ENCODE assay signal across 22 cellular contexts in the genomic region with DNA sequence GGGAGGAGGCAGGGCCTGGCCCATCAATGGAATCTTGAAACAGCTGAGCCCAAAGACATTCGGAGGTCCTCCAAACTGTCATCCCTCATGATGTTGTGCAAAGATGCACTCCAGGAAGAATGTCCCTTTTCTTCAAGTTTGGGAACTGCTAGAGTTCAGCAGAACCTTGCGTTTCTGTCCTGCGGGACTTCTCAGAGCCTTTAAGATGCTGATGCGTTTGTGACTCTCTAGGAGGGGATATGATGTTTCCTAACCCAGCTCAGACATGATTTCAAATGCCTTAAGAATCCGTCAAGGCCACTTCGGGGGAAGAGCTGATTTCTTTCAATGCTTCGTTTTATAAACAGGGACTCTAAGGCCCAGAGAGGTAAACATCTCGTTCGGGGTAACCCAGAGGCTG.
"Had no signal": no experiment of that assay in that cellular context is flagged by ENCODE, and none has a peak within 500 bp of the region (broad histone marks: within the 10 kb centered on the region; RNA-seq: fewer than 3 reads in every experiment).

No MANE protein-coding gene starts in this region.

- H3K27ac Mint-ChIP-seq: activated CD4-positive, alpha-beta T cell treated with anti-CD3 and anti-CD28 coated beads, Interleukin-2, amount 10 ng/mL, durations not matched to agents 24 days and 14 days; activated CD8-positive, alpha-beta T cell treated with anti-CD3 and anti-CD28 coated beads for 36 hours; activated naive CD4-positive, alpha-beta T cell treated with anti-CD3 and anti-CD28 coated beads, Interleukin-2, amount 10 ng/mL, durations not matched to agents 7 days and 5 days; activated naive CD8-positive, alpha-beta T cell; activated naive CD8-positive, alpha-beta T cell treated with anti-CD3 and anti-CD28 coated beads, Interleukin-2, amount 50 U/mL, for 24 hours; activated T-cell treated with anti-CD3 and anti-CD28 coated beads, Interleukin-2, amount 50 U/mL, for 24 hours; T-helper 1 cell treated with Interleukin-12 subunit alpha and Interleukin-12 subunit beta and Interleukin-4 antibody, amounts not matched to agents 30 μg/mL and 1 μg/mL, for 36 hours; T-helper 2 cell treated with Interferon-gamma antibody and Interleukin-4, amounts not matched to agents 5 μg/mL and 100 μg/mL, for 36 hours had no signal

- H3K9me3 Mint-ChIP-seq: activated CD4-positive, alpha-beta T cell treated with anti-CD3 and anti-CD28 coated beads, Interleukin-2, amount 10 ng/mL, durations not matched to agents 24 days and 14 days; activated CD8-positive, alpha-beta T cell treated with anti-CD3 and anti-CD28 coated beads for 36 hours; activated naive CD4-positive, alpha-beta T cell treated with anti-CD3 and anti-CD28 coated beads, Interleukin-2, amount 10 ng/mL, durations not matched to agents 7 days and 5 days; activated naive CD8-positive, alpha-beta T cell treated with anti-CD3 and anti-CD28 coated beads, Interleukin-2, amount 50 U/mL, for 24 hours; activated T-cell treated with anti-CD3 and anti-CD28 coated beads, Interleukin-2, amount 50 U/mL, for 24 hours; brain; T-helper 1 cell treated with Interleukin-12 subunit alpha and Interleukin-12 subunit beta and Interleukin-4 antibody, amounts not matched to agents 30 μg/mL and 1 μg/mL, for 36 hours; T-helper 2 cell treated with Interferon-gamma antibody and Interleukin-4, amounts not matched to agents 5 μg/mL and 100 μg/mL, for 36 hours had no signal

- H3K27me3 ChIP-seq: SJSA1 had no signal

- H3K9ac ChIP-seq: SK-N-SH had no signal

- H3K27ac ChIP-seq: SJSA1 had no signal

- H3K4me3 Mint-ChIP-seq: activated CD4-positive, alpha-beta T cell treated with anti-CD3 and anti-CD28 coated beads, Interleukin-2, amount 10 ng/mL, durations not matched to agents 24 days and 14 days; activated CD8-positive, alpha-beta T cell treated with anti-CD3 and anti-CD28 coated beads for 36 hours; activated naive CD4-positive, alpha-beta T cell treated with anti-CD3 and anti-CD28 coated beads, Interleukin-2, amount 10 ng/mL, durations not matched to agents 7 days and 5 days; activated naive CD8-positive, alpha-beta T cell; activated naive CD8-positive, alpha-beta T cell treated with anti-CD3 and anti-CD28 coated beads, Interleukin-2, amount 50 U/mL, for 24 hours; activated T-cell treated with anti-CD3 and anti-CD28 coated beads, Interleukin-2, amount 50 U/mL, for 24 hours; brain; T-helper 1 cell treated with Interleukin-12 subunit alpha and Interleukin-12 subunit beta and Interleukin-4 antibody, amounts not matched to agents 30 μg/mL and 1 μg/mL, for 36 hours; T-helper 2 cell treated with Interferon-gamma antibody and Interleukin-4, amounts not matched to agents 5 μg/mL and 100 μg/mL, for 36 hours had no signal

- H3K27me3 Mint-ChIP-seq: activated CD4-positive, alpha-beta T cell treated with anti-CD3 and anti-CD28 coated beads, Interleukin-2, amount 10 ng/mL, durations not matched to agents 24 days and 14 days; activated CD8-positive, alpha-beta T cell treated with anti-CD3 and anti-CD28 coated beads for 36 hours; activated naive CD4-positive, alpha-beta T cell treated with anti-CD3 and anti-CD28 coated beads, Interleukin-2, amount 10 ng/mL, durations not matched to agents 7 days and 5 days; activated naive CD8-positive, alpha-beta T cell; activated naive CD8-positive, alpha-beta T cell treated with anti-CD3 and anti-CD28 coated beads, Interleukin-2, amount 50 U/mL, for 24 hours; activated T-cell treated with anti-CD3 and anti-CD28 coated beads, Interleukin-2, amount 50 U/mL, for 24 hours; brain had no signal

- DNase-seq: activated CD4-positive, alpha-beta T cell treated with anti-CD3 and anti-CD28 coated beads, Interleukin-2, amount 10 ng/mL, durations not matched to agents 24 days and 14 days; activated CD4-positive, alpha-beta T cell treated with anti-CD3 and anti-CD28 coated beads, Interleukin-2, amount 50 U/mL, for 4 hours; activated CD8-positive, alpha-beta T cell treated with anti-CD3 and anti-CD28 coated beads for 36 hours; activated naive CD4-positive, alpha-beta T cell treated with anti-CD3 and anti-CD28 coated beads, Interleukin-2, amount 10 ng/mL, durations not matched to agents 7 days and 5 days; activated naive CD8-positive, alpha-beta T cell treated with anti-CD3 and anti-CD28 coated beads, Interleukin-2, amount 50 U/mL, for 24 hours; activated T-cell treated with anti-CD3 and anti-CD28 coated beads, Interleukin-2, amount 50 U/mL, for 24 hours; caudate nucleus; NCI-H1048; NCI-H1105 treated with DMSO at 0.1 percent for 48 hours; NCI-H1436; NCI-H1694; NCI-H2029; NCI-H345; SHP77 treated with DMSO at 0.1 percent for 48 hours; SK-N-SH had no signal

- FAIRE-seq: TTC549 had no signal

- H3K9me3 ChIP-seq: SJSA1, SK-N-SH had no signal

- ATAC-seq: activated CD8-positive, alpha-beta T cell treated with anti-CD3 and anti-CD28 coated beads for 36 hours; activated naive CD8-positive, alpha-beta T cell treated with anti-CD3 and anti-CD28 coated beads, Interleukin-2, amount 50 U/mL, for 24 hours; Panc1 had no signal

- H3K4me2 ChIP-seq: SK-N-SH had no signal

- H3K4me3 ChIP-seq: SJSA1 had no signal

- H3K36me3 Mint-ChIP-seq: activated naive CD4-positive, alpha-beta T cell treated with anti-CD3 and anti-CD28 coated beads, Interleukin-2, amount 10 ng/mL, durations not matched to agents 7 days and 5 days; brain had no signal
